Comparison of ENCODE assay signal across 1 cellular context in genomic region chr15:55742498-55742926, GRCh38.
A peak's percentile ranks its signal among the peaks of the same experiment; 100 is the strongest.
TF ChIP-seq lines count a peak whose summit lies in the region.

No MANE protein-coding gene starts in this region.

TF ChIP-seq in GM23338, 12 proteins besides CTCF, POLR2A, EP300 and RAD21 (continued from another document):
- TF ChIP-seq ZNF462 (CRISPR knock-in tag; IDR thresholded peaks at IDR 0.05) (no peak), EZH2phosphoT487 (IDR thresholded peaks at IDR 0.05; ENCODE audit: unreplicated experiment) (peak; percentile 81), ZNF331 (CRISPR knock-in tag; IDR thresholded peaks at IDR 0.05; ENCODE audit: low read depth) (no peak), POLR2AphosphoS5 (IDR thresholded peaks at IDR 0.05; ENCODE audit: low read depth) (no peak), ETS1 (IDR thresholded peaks at IDR 0.05) (no peak)
